1 cellular context compared by ENCODE assay signal in the genomic region with DNA sequence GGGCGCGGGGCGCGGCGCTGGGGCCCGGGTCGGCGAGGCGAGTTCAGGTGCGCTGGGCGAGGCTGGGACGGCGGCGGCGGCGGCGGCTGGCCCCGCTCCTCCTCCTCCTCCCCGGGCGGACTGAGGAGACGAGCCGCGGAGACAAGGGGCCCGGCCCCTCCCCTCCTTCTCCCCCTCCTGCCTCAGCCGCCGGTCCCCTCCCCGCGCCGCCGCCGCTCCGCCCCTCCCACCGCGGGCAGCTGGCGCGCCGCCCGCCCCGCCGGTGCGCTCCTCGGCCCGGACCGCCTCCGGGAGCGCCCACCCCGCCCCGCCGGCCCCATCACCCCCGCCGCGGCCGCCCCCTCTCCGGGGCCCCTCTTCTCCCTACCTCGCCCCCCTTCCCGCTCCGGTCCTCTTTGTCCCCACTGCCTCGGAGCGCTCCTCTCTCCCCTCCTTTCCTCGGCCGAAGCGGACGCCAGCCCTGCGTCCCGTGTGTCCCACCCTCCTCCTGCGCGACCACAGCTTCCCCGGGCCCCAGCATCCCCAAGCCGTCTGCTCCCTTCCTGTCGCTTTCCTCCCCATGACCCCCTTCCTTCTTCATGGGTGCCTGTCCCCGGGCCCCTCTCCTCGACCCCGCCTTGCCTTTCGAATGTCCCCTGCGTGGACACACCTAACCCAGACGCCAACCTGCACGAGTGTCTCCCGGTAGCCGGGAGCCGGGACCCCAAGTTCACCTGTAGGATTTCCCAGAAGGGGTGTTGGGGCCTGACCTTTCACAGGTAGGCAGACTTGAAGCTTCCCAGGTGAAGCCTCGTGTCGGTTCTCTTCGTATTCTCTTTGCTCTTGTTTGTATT.
A peak's percentile ranks its signal among the peaks of the same experiment; 100 is the strongest.
TF ChIP-seq lines count a peak whose summit lies in the region.

Gene TOX3, minus strand, starts transcription at position 143 of the 833 bp plus-strand sequence. CDS start 420 bp downstream, outside the sequence.

TF ChIP-seq in HepG2, 621 proteins besides CTCF, POLR2A, EP300 and RAD21 (continued from another document and continues in another):
- TF ChIP-seq, protein P1, sequence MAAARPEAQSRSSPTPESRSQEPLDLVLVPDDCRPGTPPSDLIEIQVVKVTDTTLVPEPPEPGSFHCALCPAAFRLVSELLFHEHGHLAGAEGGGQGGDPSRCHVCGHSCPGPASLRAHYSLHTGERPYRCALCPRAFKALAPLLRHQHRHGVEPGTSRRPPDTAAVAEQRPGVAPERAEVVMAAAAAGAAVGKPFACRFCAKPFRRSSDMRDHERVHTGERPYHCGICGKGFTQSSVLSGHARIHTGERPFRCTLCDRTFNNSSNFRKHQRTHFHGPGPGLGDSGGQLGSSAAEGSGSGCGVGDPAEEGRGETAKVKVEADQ (CRISPR knock-in tag; IDR thresholded peaks at IDR 0.05; ENCODE audit: borderline replicate concordance), result no peak
- TF ChIP-seq ZNF605 (CRISPR knock-in tag; IDR thresholded peaks at IDR 0.05) (peak; percentile 27; the same call in 1 of the 2 replicates), ZNF263 (CRISPR knock-in tag; IDR thresholded peaks at IDR 0.05) (0 out of 2 replicates have a peak, but pooled peaks have one; percentile 29), ZNF362 (CRISPR knock-in tag; IDR thresholded peaks at IDR 0.05; ENCODE audit: borderline replicate concordance) (no peak), ZNF746 (CRISPR knock-in tag; IDR thresholded peaks at IDR 0.05) (peak; percentile 85), SP4 (CRISPR knock-in tag; IDR thresholded peaks at IDR 0.05) (0 out of 2 replicates have a peak, but pooled peaks have one; percentile 12), ZNF574 (CRISPR knock-in tag; IDR thresholded peaks at IDR 0.05) (no peak), ARNT2 (CRISPR knock-in tag; IDR thresholded peaks at IDR 0.05; ENCODE audit: low read depth) (0 out of 2 replicates have a peak, but pooled peaks have one; percentile 23), BORCS8-MEF2B (CRISPR knock-in tag; IDR thresholded peaks at IDR 0.05) (peak; percentile 31), ZEB1 (IDR thresholded peaks at IDR 0.05; ENCODE audit: insufficient replicate concordance, low read depth) (peak; percentile 83), SAP130 (CRISPR knock-in tag; IDR thresholded peaks at IDR 0.05; ENCODE audit: low read depth) (peak; percentile 62), ZFX (CRISPR knock-in tag; IDR thresholded peaks at IDR 0.05; ENCODE audit: low read depth) (peak; percentile 57), MLLT10 (CRISPR knock-in tag; IDR thresholded peaks at IDR 0.05) (no peak), ARID4A (CRISPR knock-in tag; IDR thresholded peaks at IDR 0.05; ENCODE audit: borderline replicate concordance) (peak; percentile 51; the same call in 1 of the 2 replicates), PHF21A (CRISPR knock-in tag; IDR thresholded peaks at IDR 0.05) (no peak), ZBTB14 (CRISPR knock-in tag; IDR thresholded peaks at IDR 0.05) (no peak), SMARCE1 (IDR thresholded peaks at IDR 0.05; ENCODE audit: borderline replicate concordance) (no peak), KAT8 (CRISPR knock-in tag; IDR thresholded peaks at IDR 0.05) (no peak), SALL1 (CRISPR knock-in tag; IDR thresholded peaks at IDR 0.05) (peak; percentile 57; the same call in 1 of the 2 replicates), PHF20 (CRISPR knock-in tag; IDR thresholded peaks at IDR 0.05) (0 out of 2 replicates have a peak, but pooled peaks have one; percentile 18), NR3C1 (CRISPR knock-in tag; IDR thresholded peaks at IDR 0.05) (no peak), SIN3B (IDR thresholded peaks at IDR 0.05; ENCODE audit: low read length) (0 out of 2 replicates have a peak, but pooled peaks have one; percentile 29), PAX8 (CRISPR knock-in tag; IDR thresholded peaks at IDR 0.05; ENCODE audit: borderline replicate concordance) (no peak), ZNF276 (CRISPR knock-in tag; IDR thresholded peaks at IDR 0.05; ENCODE audit: low read depth) (peak; percentile 16; the same call in 1 of the 2 replicates), AHDC1 (CRISPR knock-in tag; IDR thresholded peaks at IDR 0.05; ENCODE audit: borderline replicate concordance) (0 out of 2 replicates have a peak, but pooled peaks have one; percentile 41), ISL2 (CRISPR knock-in tag; IDR thresholded peaks at IDR 0.05) (peak; percentile 50; the same call in 1 of the 2 replicates), HDAC1 (CRISPR knock-in tag; IDR thresholded peaks at IDR 0.05) (peak; percentile 64), SP5 (CRISPR knock-in tag; IDR thresholded peaks at IDR 0.05; ENCODE audit: borderline replicate concordance, low read depth) (peak; percentile 53)
- TF ChIP-seq, protein P2, sequence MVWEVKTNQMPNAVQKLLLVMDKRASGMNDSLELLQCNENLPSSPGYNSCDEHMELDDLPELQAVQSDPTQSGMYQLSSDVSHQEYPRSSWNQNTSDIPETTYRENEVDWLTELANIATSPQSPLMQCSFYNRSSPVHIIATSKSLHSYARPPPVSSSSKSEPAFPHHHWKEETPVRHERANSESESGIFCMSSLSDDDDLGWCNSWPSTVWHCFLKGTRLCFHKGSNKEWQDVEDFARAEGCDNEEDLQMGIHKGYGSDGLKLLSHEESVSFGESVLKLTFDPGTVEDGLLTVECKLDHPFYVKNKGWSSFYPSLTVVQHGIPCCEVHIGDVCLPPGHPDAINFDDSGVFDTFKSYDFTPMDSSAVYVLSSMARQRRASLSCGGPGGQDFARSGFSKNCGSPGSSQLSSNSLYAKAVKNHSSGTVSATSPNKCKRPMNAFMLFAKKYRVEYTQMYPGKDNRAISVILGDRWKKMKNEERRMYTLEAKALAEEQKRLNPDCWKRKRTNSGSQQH (CRISPR knock-in tag; IDR thresholded peaks at IDR 0.05; ENCODE audit: low read depth), result peak; percentile 67; the same call in 1 of the 2 replicates
